ENCODE assay signal across 23 cellular contexts in the genomic region with DNA sequence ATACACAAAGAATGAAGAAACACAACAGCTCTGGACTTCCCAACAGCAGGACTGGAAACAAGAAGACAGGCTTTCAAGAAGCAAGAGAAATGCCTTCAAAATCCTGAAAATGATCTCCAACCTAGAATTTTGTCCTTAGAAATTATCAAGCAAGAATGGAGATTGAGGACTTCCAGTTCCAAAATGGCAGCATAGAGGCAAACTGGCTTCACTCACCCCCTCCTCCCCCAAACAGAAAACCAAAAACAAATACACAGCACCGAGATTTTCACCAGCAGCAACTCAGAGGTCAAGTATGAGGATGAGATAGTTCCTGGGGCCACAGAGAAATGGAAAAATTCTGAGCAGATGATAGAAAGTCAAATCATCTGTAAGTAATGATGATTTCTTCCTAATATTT.
"Had no signal": no experiment of that assay in that cellular context is flagged by ENCODE, and none has a peak within 500 bp of the region (broad histone marks: within the 10 kb centered on the region; RNA-seq: fewer than 3 reads in every experiment).

No MANE protein-coding gene starts in this region.

- H3K27ac ChIP-seq: gastrocnemius medialis, heart right ventricle, neutrophil, spleen, testis, tibial nerve, upper lobe of right lung, vagina had no signal

- ATAC-seq: esophagus mucosa; gastrocnemius medialis; heart right ventricle; naive thymus-derived CD4-positive, alpha-beta T cell; sciatic nerve; stimulated activated naive B cell treated with anti-CD40 and anti-IgM and Interleukin-4, amounts not matched to agents 10 μg/mL and 1 μg/mL and 100 μg/mL, for 72 hours; stimulated activated naive CD8-positive, alpha-beta T cell treated with anti-CD3 and anti-CD28 coated beads, Interleukin-15, amount 100 ng/mL, for 72 hours; upper lobe of right lung had no signal

- H3K4me3 ChIP-seq: gastrocnemius medialis, heart right ventricle, spleen, testis, tibial nerve, upper lobe of right lung, vagina had no signal

- H3K9me3 ChIP-seq: gastrocnemius medialis, heart right ventricle, neutrophil, spleen, testis, tibial nerve, upper lobe of right lung, vagina had no signal

- H3K4me1 ChIP-seq: gastrocnemius medialis, heart right ventricle, spleen, testis, tibial nerve, upper lobe of right lung, vagina had no signal

- DNase-seq: effector memory CD4-positive, alpha-beta T cell; gastrocnemius medialis; heart right ventricle; hypothalamus; kidney glomerular epithelial cell; naive thymus-derived CD4-positive, alpha-beta T cell; nephron progenitor cell; posterior cingulate gyrus; spleen; stimulated activated CD4-positive, alpha-beta T cell treated with anti-CD3 and anti-CD28 coated beads, Interleukin-15, amount 100 ng/mL, for 24 hours; stimulated activated CD4-positive, alpha-beta T cell treated with anti-CD3 and anti-CD28 coated beads, Interleukin-1b, Interleukin-23, amount 100 ng/mL, for 48 hours; stimulated activated CD4-positive, alpha-beta T cell treated with anti-CD3 and anti-CD28 coated beads, Interleukin-4, amount 100 ng/mL, for 4 hours; stimulated activated naive B cell treated with anti-CD40 and anti-IgM and Interleukin-4, amounts not matched to agents 10 μg/mL and 1 μg/mL and 100 μg/mL, for 72 hours; stimulated activated naive CD8-positive, alpha-beta T cell treated with anti-CD3 and anti-CD28 coated beads, Interleukin-15, amount 100 ng/mL, for 72 hours; testis; upper lobe of right lung had no signal

- H3K27me3 ChIP-seq: gastrocnemius medialis, heart right ventricle, neutrophil, spleen, testis, tibial nerve, upper lobe of right lung, vagina had no signal

- H3K36me3 ChIP-seq: gastrocnemius medialis, heart right ventricle, neutrophil, spleen, tibial nerve, upper lobe of right lung, vagina had no signal

- FAIRE-seq: endometrium, islet of Langerhans had no signal
